Comparison of ENCODE assay signal across 1 cellular context in genomic region chr5:142048272-142048671, GRCh38.
TF ChIP-seq lines count a peak whose summit lies in the region.

No MANE protein-coding gene starts in this region.

TF ChIP-seq in K562, 482 proteins besides CTCF, POLR2A, EP300 and RAD21:
- TF ChIP-seq, protein P1, sequence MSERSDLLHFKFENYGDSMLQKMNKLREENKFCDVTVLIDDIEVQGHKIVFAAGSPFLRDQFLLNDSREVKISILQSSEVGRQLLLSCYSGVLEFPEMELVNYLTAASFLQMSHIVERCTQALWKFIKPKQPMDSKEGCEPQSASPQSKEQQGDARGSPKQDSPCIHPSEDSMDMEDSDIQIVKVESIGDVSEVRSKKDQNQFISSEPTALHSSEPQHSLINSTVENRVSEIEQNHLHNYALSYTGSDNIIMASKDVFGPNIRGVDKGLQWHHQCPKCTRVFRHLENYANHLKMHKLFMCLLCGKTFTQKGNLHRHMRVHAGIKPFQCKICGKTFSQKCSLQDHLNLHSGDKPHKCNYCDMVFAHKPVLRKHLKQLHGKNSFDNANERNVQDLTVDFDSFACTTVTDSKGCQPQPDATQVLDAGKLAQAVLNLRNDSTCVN (CRISPR knock-in tag; IDR thresholded peaks at IDR 0.05) = no peak
- TF ChIP-seq MTA1 (IDR thresholded peaks at IDR 0.05; ENCODE audit: borderline replicate concordance) (no peak), HNRNPL (IDR thresholded peaks at IDR 0.05; ENCODE audit: low read depth, low read length) (no peak), ZNF184 (CRISPR knock-in tag; IDR thresholded peaks at IDR 0.05) (no peak), BRD9 (IDR thresholded peaks at IDR 0.05; ENCODE audit: low read depth, partially characterized antibody) (no peak)
- TF ChIP-seq, protein P2, sequence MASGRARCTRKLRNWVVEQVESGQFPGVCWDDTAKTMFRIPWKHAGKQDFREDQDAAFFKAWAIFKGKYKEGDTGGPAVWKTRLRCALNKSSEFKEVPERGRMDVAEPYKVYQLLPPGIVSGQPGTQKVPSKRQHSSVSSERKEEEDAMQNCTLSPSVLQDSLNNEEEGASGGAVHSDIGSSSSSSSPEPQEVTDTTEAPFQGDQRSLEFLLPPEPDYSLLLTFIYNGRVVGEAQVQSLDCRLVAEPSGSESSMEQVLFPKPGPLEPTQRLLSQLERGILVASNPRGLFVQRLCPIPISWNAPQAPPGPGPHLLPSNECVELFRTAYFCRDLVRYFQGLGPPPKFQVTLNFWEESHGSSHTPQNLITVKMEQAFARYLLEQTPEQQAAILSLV (tag; IDR thresholded peaks at IDR 0.05) = no peak
TF ChIP-seq in K562: peak in this region for 0.
